In the genomic region with DNA sequence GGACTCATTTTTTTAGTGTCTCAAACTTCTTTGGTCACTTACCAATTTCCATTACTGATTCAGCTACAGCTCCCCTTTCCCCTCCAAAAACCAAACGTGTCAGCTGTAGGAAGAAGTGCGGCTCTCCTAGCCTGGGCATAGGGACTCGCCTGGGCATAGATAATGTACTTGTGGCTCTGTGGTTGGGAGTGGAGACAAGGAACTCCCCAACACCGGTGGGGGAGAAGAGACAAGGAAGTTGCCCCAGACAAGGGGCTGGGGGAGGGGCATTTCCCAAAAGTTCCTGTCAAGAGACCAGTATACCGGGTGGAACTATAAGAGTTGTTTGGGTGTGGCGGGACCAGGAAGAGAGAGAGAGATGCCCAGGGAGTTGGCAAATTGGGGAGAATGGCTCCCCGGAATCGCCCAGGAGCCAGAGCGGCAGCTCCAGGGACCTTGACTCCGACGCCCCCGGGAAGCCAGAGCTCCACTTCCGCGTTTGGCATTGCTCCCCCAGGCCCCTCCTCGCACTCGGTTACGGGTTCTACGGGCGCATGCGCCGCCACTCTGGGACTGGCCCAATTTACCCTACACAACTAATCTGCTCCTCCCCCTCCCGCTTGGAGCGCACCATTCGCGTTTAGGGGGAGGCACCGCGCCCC, we compare ENCODE assay signal across 7 cellular contexts.
DNase-seq lines count a peak whose midpoint lies in the region; ATAC-seq and TF ChIP-seq lines count a peak whose summit lies in the region.

No MANE protein-coding gene starts in this region.

- in situ Hi-C loops in GM13977 (cut with MboI; ENCODE audit: low pct_unique_long_range_greater_than_20kb, low sequenced_read_pairs, unreplicated experiment) (no loop called here), astrocyte of the cerebellum (cut with HindIII; ENCODE audit: low sequenced_read_pairs) (no loop called here)

- TF ChIP-seq CTCF in GM13977 (IDR thresholded peaks at IDR 0.05; ENCODE audit: extremely low read depth, insufficient read depth, missing control alignments) (no peak), astrocyte of the cerebellum (IDR thresholded peaks at IDR 0.05; ENCODE audit: low read depth, low read length, missing control alignments) (no peak), retinal pigment epithelial cell (conservative IDR thresholded peaks at IDR 0.05; ENCODE audit: low read depth, low read length) (no peak)

- H3K4me3 ChIP-seq in astrocyte of the cerebellum (ENCODE audit: low read depth, low read length) (peak overlapping the region; percentile 76), retinal pigment epithelial cell (ENCODE audit: low read length) (peak overlapping the region; percentile 93)

- peak; percentile 72 for ATAC-seq in HG02678 (IDR thresholded peaks at IDR 0.05; ENCODE audit: unreplicated experiment)

- DNase-seq in GM13977 (ENCODE audit: low spot score) = peak; percentile 94
- peak; percentile 96 for DNase-seq in NCI-H128 (lab: John Stamatoyannopoulos, UW; ENCODE audit: unreplicated experiment)
- DNase-seq in SW480 (ENCODE audit: low spot score) = peak; percentile 91
- DNase-seq in astrocyte of the cerebellum (ENCODE audit: low read depth) = peak; percentile 90
- peak; percentile 76 to 100 (median 95) for DNase-seq in hypothalamus (lab: John Stamatoyannopoulos, UW)
- peak; percentile 79 for DNase-seq in retinal pigment epithelial cell (ENCODE audit: low read depth)

Comparison
In these comparisons a context has a peak if more than half of its experiments do, and no peak if none do; other contexts are left out.
1. Peak in every context shown above with its lines: DNase-seq, ATAC-seq and H3K4me3 ChIP-seq.